Comparison of ENCODE assay signal across 10 cellular contexts in the genomic region with DNA sequence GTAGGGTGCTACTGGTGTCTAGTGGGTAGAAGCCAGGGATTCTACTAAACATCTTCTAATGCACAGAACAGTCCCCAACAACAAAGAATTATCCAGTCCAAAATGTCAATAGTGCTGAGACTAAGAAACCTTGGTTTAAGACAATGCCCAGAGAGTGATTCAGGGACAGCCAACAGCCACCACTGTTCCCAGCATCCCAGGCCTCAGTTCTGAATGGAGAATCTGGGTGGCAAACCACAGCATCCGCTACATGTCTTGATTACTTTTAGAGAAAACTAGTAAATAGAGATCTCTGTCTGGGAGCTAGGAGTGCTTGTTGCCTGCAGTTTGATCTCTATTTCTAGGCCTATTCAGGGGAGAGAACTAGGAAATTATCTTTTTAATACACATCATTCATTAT. TPM values are rescaled to one million over a fixed set of nuclear protein-coding genes. Genes with fewer than 3 reads are reported as not detected.
"Had no signal": no experiment of that assay in that cellular context is flagged by ENCODE, and none has a peak within 500 bp of the region (broad histone marks: within the 10 kb centered on the region; RNA-seq: fewer than 3 reads in every experiment).

No MANE protein-coding gene starts in this region.

- H3K27ac ChIP-seq: GM23248, KMS-11 had no signal

- DNase-seq: GM23248, GOT3, H7, HFFc6 had no signal

- H3K9me3 ChIP-seq: HAP-1 had no signal

- H3K9ac ChIP-seq: GM23248, KMS-11 had no signal

- H3K36me3 Mint-ChIP-seq: IgD-negative memory B cell had no signal

- H3K9me3 Mint-ChIP-seq: HFFc6, IgD-negative memory B cell had no signal

- H3K4me1 ChIP-seq: HAP-1 had no signal

- H3K4me2 ChIP-seq: KMS-11 had no signal

- H3K4me3 Mint-ChIP-seq: HFFc6, IgD-negative memory B cell had no signal

- H3K4me3 ChIP-seq: GM23248, HAP-1 had no signal

- FAIRE-seq: HepG2 had no signal

- H3K27ac Mint-ChIP-seq: HFFc6, IgD-negative memory B cell had no signal

- ATAC-seq: HCT116, HepG2 had no signal

- H3K36me3 ChIP-seq: HAP-1 had no signal

RNA-seq across cellular contexts. Expression of a gene that starts 40.8 kb away (rescaled TPM):
- total RNA-seq: HepG2, HT-29 had no signal
- polyA plus RNA-seq: IgD-negative memory B cell had no signal
